10 cellular contexts compared by ENCODE assay signal in the genomic region with DNA sequence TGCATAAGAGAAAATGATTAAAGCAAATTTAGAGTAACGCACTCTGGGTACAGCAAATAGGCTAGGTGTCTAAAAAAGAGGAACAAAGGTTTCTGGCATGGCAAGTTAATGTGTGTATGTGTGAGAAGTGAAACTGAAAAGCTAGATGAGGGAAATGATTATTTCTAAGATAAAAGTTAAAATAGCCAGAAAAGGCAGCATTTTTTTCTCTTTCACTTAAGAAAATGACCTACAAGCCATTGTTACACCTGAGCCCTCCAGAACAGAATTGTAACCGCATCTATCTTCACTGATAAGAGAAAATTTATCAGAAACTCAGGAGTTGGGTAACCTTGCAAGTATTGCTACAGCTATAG.
DNase-seq lines count a peak whose midpoint lies in the region; ATAC-seq and TF ChIP-seq lines count a peak whose summit lies in the region.
"Had no signal": no experiment of that assay in that cellular context is flagged by ENCODE, and none has a peak within 500 bp of the region (broad histone marks: within the 10 kb centered on the region; RNA-seq: fewer than 3 reads in every experiment).

No MANE protein-coding gene starts in this region.

- H3K4me3 ChIP-seq in GM23338: no peak overlapping the region

- H3K27ac ChIP-seq in GM23338 (ENCODE audit: low read depth): no peak overlapping the region

- H2AFZ ChIP-seq in GM23338: no peak overlapping the region

- no peaks in the 10 kb centered on the region for H3K9me3 Mint-ChIP-seq in memory B cell
- H3K9me3 Mint-ChIP-seq in GM23338: no peaks in the 10 kb centered on the region

- H3K27ac Mint-ChIP-seq in memory B cell (no peak overlapping the region), GM23338 (no peak overlapping the region)

- no peak for TF ChIP-seq CTCF in GM23338 (conservative IDR thresholded peaks at IDR 0.05; ENCODE audit: low read depth in 2 of 2)

- peak; percentile 97 for ATAC-seq in GM19035 (IDR thresholded peaks at IDR 0.05; ENCODE audit: unreplicated experiment)
- ATAC-seq in HG02678 (IDR thresholded peaks at IDR 0.05; ENCODE audit: unreplicated experiment): peak; percentile 96
- ATAC-seq in HG03558 (IDR thresholded peaks at IDR 0.05; ENCODE audit: extremely low read depth, unreplicated experiment): peak; percentile 96
- ATAC-seq in memory B cell (ENCODE audit: low read depth): peak; percentile 95
- ATAC-seq in GM23338: no peak

- no peaks in the 10 kb centered on the region for H4K20me1 ChIP-seq in GM23338 (replicated peaks; ENCODE audit: insufficient read depth)

- H3K4me3 Mint-ChIP-seq in memory B cell (peak overlapping the region; percentile 11), GM23338 (no peak overlapping the region)

- DNase-seq in memory B cell (ENCODE audit: low spot score in 2 of 2) (peak in 1 of 2 donors; percentile 16), GM23338 (ENCODE audit: low spot score) (no peak), iPS-NIHi11 (ENCODE audit: low spot score) (no peak), COLO668 (lab: John Stamatoyannopoulos, UW; ENCODE audit: unreplicated experiment) (no peak), SW 1271 (lab: John Stamatoyannopoulos, UW) (no peak)
- DNase-seq: activated naive CD4-positive, alpha-beta T cell treated with Interleukin-2 at 50 U/mL for 16 hours; NCI-H2029 had no signal

- H3K27me3 Mint-ChIP-seq in memory B cell (no peaks in the 10 kb centered on the region), GM23338 (ENCODE audit: insufficient read depth, low read depth, poor library complexity) (no peaks in the 10 kb centered on the region)

- peaks cover 18% of the 10 kb centered on the region for H3K4me1 ChIP-seq in GM23338 (ENCODE audit: insufficient read depth)

- no peaks in the 10 kb centered on the region for H3K9me2 ChIP-seq in GM23338 (ENCODE audit: insufficient read depth)

- H3K4me1 Mint-ChIP-seq in memory B cell: peaks cover 13% of the 10 kb centered on the region
- H3K4me1 Mint-ChIP-seq in GM23338: peaks cover 17% of the 10 kb centered on the region

- H3K79me2 ChIP-seq in GM23338 (replicated peaks; ENCODE audit: insufficient read depth): no peaks in the 10 kb centered on the region

- no peaks in the 10 kb centered on the region for H3K27me3 ChIP-seq in GM23338 (ENCODE audit: insufficient read depth)

- H3F3A ChIP-seq in GM23338 (replicated peaks; ENCODE audit: low read depth): no peaks in the 10 kb centered on the region

- H3K36me3 ChIP-seq in GM23338 (ENCODE audit: insufficient read depth): no peaks in the 10 kb centered on the region

- H3K36me3 Mint-ChIP-seq in memory B cell (no peaks in the 10 kb centered on the region), GM23338 (ENCODE audit: low read depth) (no peaks in the 10 kb centered on the region)

- H3K4me2 ChIP-seq in GM23338: no peak overlapping the region

TF ChIP-seq in GM23338, 12 proteins besides CTCF, POLR2A, EP300 and RAD21 (continues in another document):
- TF ChIP-seq ZNF331 (CRISPR knock-in tag; IDR thresholded peaks at IDR 0.05; ENCODE audit: low read depth) (no peak), ZNF114 (CRISPR knock-in tag; IDR thresholded peaks at IDR 0.05) (no peak), JUNB (IDR thresholded peaks at IDR 0.05; ENCODE audit: unreplicated experiment) (no peak), CREB1 (CRISPR knock-in tag; IDR thresholded peaks at IDR 0.05; ENCODE audit: low read depth) (no peak), REST (IDR thresholded peaks at IDR 0.05; ENCODE audit: unreplicated experiment) (no peak), POLR2AphosphoS5 (IDR thresholded peaks at IDR 0.05; ENCODE audit: low read depth) (no peak)
- TF ChIP-seq, protein P1, sequence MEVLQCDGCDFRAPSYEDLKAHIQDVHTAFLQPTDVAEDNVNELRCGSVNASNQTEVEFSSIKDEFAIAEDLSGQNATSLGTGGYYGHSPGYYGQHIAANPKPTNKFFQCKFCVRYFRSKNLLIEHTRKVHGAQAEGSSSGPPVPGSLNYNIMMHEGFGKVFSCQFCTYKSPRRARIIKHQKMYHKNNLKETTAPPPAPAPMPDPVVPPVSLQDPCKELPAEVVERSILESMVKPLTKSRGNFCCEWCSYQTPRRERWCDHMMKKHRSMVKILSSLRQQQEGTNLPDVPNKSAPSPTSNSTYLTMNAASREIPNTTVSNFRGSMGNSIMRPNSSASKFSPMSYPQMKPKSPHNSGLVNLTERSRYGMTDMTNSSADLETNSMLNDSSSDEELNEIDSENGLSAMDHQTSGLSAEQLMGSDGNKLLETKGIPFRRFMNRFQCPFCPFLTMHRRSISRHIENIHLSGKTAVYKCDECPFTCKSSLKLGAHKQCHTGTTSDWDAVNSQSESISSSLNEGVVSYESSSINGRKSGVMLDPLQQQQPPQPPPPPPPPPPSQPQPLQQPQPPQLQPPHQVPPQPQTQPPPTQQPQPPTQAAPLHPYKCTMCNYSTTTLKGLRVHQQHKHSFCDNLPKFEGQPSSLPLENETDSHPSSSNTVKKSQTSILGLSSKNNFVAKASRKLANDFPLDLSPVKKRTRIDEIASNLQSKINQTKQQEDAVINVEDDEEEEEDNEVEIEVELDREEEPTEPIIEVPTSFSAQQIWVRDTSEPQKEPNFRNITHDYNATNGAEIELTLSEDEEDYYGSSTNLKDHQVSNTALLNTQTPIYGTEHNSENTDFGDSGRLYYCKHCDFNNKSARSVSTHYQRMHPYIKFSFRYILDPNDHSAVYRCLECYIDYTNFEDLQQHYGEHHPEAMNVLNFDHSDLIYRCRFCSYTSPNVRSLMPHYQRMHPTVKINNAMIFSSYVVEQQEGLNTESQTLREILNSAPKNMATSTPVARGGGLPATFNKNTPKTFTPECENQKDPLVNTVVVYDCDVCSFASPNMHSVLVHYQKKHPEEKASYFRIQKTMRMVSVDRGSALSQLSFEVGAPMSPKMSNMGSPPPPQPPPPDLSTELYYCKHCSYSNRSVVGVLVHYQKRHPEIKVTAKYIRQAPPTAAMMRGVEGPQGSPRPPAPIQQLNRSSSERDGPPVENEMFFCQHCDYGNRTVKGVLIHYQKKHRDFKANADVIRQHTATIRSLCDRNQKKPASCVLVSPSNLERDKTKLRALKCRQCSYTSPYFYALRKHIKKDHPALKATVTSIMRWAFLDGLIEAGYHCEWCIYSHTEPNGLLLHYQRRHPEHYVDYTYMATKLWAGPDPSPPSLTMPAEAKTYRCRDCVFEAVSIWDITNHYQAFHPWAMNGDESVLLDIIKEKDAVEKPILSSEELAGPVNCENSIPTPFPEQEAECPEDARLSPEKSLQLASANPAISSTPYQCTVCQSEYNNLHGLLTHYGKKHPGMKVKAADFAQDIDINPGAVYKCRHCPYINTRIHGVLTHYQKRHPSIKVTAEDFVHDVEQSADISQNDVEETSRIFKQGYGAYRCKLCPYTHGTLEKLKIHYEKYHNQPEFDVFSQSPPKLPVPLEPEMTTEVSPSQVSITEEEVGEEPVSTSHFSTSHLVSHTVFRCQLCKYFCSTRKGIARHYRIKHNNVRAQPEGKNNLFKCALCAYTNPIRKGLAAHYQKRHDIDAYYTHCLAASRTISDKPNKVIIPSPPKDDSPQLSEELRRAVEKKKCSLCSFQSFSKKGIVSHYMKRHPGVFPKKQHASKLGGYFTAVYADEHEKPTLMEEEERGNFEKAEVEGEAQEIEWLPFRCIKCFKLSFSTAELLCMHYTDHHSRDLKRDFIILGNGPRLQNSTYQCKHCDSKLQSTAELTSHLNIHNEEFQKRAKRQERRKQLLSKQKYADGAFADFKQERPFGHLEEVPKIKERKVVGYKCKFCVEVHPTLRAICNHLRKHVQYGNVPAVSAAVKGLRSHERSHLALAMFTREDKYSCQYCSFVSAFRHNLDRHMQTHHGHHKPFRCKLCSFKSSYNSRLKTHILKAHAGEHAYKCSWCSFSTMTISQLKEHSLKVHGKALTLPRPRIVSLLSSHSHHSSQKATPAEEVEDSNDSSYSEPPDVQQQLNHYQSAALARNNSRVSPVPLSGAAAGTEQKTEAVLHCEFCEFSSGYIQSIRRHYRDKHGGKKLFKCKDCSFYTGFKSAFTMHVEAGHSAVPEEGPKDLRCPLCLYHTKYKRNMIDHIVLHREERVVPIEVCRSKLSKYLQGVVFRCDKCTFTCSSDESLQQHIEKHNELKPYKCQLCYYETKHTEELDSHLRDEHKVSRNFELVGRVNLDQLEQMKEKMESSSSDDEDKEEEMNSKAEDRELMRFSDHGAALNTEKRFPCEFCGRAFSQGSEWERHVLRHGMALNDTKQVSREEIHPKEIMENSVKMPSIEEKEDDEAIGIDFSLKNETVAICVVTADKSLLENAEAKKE (CRISPR knock-in tag; IDR thresholded peaks at IDR 0.05): no peak
- TF ChIP-seq, protein P2, sequence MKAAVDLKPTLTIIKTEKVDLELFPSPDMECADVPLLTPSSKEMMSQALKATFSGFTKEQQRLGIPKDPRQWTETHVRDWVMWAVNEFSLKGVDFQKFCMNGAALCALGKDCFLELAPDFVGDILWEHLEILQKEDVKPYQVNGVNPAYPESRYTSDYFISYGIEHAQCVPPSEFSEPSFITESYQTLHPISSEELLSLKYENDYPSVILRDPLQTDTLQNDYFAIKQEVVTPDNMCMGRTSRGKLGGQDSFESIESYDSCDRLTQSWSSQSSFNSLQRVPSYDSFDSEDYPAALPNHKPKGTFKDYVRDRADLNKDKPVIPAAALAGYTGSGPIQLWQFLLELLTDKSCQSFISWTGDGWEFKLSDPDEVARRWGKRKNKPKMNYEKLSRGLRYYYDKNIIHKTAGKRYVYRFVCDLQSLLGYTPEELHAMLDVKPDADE (IDR thresholded peaks at IDR 0.05): no peak
